ENCODE assay signal across 2 cellular contexts in the genomic region with DNA sequence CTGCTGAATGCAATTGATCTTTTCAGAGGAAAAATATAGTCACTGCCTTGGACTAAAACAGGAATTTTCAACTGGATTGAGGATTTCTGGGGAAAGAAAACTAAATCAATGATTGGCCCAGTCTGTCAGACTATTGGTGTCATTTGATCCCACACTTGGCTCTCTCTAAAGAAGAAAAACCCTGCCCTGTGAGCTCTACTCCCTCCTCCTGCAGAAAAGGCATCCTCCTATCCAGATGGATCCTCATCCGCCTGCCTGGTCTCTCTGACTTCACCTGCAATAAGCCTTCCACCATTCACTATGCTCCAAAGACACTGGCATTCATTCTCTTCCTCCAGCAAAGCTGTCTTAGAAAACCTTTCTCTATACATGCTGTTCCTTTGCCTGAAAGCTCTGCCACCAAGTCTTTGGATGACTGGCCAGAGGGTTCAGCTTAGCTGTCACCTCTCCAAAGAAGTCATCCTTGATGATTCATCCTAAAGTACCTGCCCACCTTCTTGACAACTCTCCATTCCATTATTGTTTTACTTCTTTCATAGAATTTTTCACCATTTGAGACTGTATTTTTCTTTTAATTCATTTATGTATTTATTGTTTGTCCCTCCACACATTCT.
TF ChIP-seq lines count a peak whose summit lies in the region.

No MANE protein-coding gene starts in this region.

TF ChIP-seq in GM23338, 12 proteins besides CTCF, POLR2A, EP300 and RAD21 (continued from another document and continues in another):
- TF ChIP-seq, protein P1, sequence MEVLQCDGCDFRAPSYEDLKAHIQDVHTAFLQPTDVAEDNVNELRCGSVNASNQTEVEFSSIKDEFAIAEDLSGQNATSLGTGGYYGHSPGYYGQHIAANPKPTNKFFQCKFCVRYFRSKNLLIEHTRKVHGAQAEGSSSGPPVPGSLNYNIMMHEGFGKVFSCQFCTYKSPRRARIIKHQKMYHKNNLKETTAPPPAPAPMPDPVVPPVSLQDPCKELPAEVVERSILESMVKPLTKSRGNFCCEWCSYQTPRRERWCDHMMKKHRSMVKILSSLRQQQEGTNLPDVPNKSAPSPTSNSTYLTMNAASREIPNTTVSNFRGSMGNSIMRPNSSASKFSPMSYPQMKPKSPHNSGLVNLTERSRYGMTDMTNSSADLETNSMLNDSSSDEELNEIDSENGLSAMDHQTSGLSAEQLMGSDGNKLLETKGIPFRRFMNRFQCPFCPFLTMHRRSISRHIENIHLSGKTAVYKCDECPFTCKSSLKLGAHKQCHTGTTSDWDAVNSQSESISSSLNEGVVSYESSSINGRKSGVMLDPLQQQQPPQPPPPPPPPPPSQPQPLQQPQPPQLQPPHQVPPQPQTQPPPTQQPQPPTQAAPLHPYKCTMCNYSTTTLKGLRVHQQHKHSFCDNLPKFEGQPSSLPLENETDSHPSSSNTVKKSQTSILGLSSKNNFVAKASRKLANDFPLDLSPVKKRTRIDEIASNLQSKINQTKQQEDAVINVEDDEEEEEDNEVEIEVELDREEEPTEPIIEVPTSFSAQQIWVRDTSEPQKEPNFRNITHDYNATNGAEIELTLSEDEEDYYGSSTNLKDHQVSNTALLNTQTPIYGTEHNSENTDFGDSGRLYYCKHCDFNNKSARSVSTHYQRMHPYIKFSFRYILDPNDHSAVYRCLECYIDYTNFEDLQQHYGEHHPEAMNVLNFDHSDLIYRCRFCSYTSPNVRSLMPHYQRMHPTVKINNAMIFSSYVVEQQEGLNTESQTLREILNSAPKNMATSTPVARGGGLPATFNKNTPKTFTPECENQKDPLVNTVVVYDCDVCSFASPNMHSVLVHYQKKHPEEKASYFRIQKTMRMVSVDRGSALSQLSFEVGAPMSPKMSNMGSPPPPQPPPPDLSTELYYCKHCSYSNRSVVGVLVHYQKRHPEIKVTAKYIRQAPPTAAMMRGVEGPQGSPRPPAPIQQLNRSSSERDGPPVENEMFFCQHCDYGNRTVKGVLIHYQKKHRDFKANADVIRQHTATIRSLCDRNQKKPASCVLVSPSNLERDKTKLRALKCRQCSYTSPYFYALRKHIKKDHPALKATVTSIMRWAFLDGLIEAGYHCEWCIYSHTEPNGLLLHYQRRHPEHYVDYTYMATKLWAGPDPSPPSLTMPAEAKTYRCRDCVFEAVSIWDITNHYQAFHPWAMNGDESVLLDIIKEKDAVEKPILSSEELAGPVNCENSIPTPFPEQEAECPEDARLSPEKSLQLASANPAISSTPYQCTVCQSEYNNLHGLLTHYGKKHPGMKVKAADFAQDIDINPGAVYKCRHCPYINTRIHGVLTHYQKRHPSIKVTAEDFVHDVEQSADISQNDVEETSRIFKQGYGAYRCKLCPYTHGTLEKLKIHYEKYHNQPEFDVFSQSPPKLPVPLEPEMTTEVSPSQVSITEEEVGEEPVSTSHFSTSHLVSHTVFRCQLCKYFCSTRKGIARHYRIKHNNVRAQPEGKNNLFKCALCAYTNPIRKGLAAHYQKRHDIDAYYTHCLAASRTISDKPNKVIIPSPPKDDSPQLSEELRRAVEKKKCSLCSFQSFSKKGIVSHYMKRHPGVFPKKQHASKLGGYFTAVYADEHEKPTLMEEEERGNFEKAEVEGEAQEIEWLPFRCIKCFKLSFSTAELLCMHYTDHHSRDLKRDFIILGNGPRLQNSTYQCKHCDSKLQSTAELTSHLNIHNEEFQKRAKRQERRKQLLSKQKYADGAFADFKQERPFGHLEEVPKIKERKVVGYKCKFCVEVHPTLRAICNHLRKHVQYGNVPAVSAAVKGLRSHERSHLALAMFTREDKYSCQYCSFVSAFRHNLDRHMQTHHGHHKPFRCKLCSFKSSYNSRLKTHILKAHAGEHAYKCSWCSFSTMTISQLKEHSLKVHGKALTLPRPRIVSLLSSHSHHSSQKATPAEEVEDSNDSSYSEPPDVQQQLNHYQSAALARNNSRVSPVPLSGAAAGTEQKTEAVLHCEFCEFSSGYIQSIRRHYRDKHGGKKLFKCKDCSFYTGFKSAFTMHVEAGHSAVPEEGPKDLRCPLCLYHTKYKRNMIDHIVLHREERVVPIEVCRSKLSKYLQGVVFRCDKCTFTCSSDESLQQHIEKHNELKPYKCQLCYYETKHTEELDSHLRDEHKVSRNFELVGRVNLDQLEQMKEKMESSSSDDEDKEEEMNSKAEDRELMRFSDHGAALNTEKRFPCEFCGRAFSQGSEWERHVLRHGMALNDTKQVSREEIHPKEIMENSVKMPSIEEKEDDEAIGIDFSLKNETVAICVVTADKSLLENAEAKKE (CRISPR knock-in tag; IDR thresholded peaks at IDR 0.05) = no peak
- TF ChIP-seq, protein P2, sequence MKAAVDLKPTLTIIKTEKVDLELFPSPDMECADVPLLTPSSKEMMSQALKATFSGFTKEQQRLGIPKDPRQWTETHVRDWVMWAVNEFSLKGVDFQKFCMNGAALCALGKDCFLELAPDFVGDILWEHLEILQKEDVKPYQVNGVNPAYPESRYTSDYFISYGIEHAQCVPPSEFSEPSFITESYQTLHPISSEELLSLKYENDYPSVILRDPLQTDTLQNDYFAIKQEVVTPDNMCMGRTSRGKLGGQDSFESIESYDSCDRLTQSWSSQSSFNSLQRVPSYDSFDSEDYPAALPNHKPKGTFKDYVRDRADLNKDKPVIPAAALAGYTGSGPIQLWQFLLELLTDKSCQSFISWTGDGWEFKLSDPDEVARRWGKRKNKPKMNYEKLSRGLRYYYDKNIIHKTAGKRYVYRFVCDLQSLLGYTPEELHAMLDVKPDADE (IDR thresholded peaks at IDR 0.05) = no peak
- no peak for TF ChIP-seq POLR2AphosphoS5 (IDR thresholded peaks at IDR 0.05; ENCODE audit: low read depth)
- TF ChIP-seq JUNB (IDR thresholded peaks at IDR 0.05; ENCODE audit: unreplicated experiment) = no peak
- no peak for TF ChIP-seq ZNF331 (CRISPR knock-in tag; IDR thresholded peaks at IDR 0.05; ENCODE audit: low read depth)
- TF ChIP-seq CREB1 (CRISPR knock-in tag; IDR thresholded peaks at IDR 0.05; ENCODE audit: low read depth) = no peak
- TF ChIP-seq, protein P3, sequence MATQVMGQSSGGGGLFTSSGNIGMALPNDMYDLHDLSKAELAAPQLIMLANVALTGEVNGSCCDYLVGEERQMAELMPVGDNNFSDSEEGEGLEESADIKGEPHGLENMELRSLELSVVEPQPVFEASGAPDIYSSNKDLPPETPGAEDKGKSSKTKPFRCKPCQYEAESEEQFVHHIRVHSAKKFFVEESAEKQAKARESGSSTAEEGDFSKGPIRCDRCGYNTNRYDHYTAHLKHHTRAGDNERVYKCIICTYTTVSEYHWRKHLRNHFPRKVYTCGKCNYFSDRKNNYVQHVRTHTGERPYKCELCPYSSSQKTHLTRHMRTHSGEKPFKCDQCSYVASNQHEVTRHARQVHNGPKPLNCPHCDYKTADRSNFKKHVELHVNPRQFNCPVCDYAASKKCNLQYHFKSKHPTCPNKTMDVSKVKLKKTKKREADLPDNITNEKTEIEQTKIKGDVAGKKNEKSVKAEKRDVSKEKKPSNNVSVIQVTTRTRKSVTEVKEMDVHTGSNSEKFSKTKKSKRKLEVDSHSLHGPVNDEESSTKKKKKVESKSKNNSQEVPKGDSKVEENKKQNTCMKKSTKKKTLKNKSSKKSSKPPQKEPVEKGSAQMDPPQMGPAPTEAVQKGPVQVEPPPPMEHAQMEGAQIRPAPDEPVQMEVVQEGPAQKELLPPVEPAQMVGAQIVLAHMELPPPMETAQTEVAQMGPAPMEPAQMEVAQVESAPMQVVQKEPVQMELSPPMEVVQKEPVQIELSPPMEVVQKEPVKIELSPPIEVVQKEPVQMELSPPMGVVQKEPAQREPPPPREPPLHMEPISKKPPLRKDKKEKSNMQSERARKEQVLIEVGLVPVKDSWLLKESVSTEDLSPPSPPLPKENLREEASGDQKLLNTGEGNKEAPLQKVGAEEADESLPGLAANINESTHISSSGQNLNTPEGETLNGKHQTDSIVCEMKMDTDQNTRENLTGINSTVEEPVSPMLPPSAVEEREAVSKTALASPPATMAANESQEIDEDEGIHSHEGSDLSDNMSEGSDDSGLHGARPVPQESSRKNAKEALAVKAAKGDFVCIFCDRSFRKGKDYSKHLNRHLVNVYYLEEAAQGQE (IDR thresholded peaks at IDR 0.05; ENCODE audit: unreplicated experiment) = no peak
- TF ChIP-seq NANOG (IDR thresholded peaks at IDR 0.05; ENCODE audit: borderline replicate concordance) = no peak

TF ChIP-seq in neural cell, 6 proteins besides CTCF, POLR2A, EP300 and RAD21 (continued from another document):
- TF ChIP-seq TAF1 (IDR thresholded peaks at IDR 0.05; ENCODE audit: low read depth) = no peak
